In the genomic region with DNA sequence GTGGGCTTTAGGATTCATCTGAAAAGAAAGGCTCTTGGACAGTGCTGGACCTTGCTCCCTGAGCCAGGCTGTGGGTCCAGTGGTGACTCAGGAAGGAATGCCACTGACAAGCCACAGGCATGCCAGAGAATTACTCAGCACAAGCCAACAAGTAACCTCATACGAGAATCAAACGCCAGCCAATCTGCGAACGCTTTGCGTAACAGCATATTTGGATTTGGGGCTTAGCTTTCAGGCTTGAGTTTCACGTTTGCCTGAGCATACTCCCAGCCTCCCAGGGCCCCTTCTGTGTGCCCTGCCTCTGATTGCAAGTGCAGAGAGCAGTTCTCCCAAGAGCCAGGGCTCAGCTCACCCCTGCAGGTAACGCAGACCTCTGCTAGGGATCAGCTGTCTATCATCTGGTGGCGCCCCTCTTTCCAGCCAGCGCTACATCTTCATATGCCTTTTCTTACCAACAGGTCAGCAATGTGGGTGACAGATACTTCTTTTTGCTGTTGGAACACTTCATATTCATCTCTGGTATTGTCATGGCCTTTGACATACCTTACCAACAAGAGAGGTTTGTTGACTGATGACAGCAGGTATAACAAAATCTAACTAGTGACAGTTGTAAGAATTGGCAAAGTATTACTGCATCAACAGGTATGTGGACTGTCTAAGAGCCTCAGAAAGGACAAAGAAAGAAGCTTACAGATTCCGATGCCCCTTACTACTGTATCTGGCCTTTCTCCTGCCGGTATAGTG, we compare ENCODE assay signal across 9 cellular contexts. TPM values are rescaled to one million over a fixed set of nuclear protein-coding genes. Genes with fewer than 3 reads are reported as not detected.
DNase-seq lines count a peak whose midpoint lies in the region; ATAC-seq and TF ChIP-seq lines count a peak whose summit lies in the region.
"Had no signal": no experiment of that assay in that cellular context is flagged by ENCODE, and none has a peak within 500 bp of the region (broad histone marks: within the 10 kb centered on the region; RNA-seq: fewer than 3 reads in every experiment).

No MANE protein-coding gene starts in this region.

- H3K79me2 ChIP-seq in PC-9 (ENCODE audit: low read depth) = no peaks in the 10 kb centered on the region

- BruUV-seq in PC-9 (replicated peaks; lab: Mats Ljungman, UMichigan) = TSS peak; percentile 93

- TF ChIP-seq CTCF in AG04449 (IDR thresholded peaks at IDR 0.05; ENCODE audit: insufficient read depth, low read length, missing control alignments) (no peak), PC-9 (conservative IDR thresholded peaks at IDR 0.05) (no peak)

- H3K4me3 ChIP-seq in AG04449 (ENCODE audit: low read depth, low read length) (no peak overlapping the region; the same call in 1 of the 2 replicates), PC-9 (peak overlapping the region; percentile 29; the same call in 1 of the 2 replicates)

- intact Hi-C loops in PC-9 (cut with micrococcal nuclease; ENCODE audit: unreplicated experiment) = no loop called here

- H2AFZ ChIP-seq in PC-9 = no peak overlapping the region

- H3K36me3 ChIP-seq in PC-9 (ENCODE audit: low read depth) = no peaks in the 10 kb centered on the region

- ATAC-seq in HG03442 (IDR thresholded peaks at IDR 0.05; ENCODE audit: unreplicated experiment) = no peak
- ATAC-seq: activated CD4-positive, CD25-positive, alpha-beta regulatory T cell treated with anti-CD3 and anti-CD28 coated beads, Interleukin-2, amount 50 U/mL, for 24 hours had no signal

- peak overlapping the region; percentile 92 for H3K27ac ChIP-seq in PC-9
- peak overlapping the region; percentile 82 for H3K27ac ChIP-seq in epithelial cell of prostate

- no peaks in the 10 kb centered on the region for H4K20me1 ChIP-seq in PC-9 (ENCODE audit: insufficient read depth)

- POLR2A ChIA-PET in AG04449 (lab: Yijun Ruan, JAX) = interaction anchor here (0.9 to 1.6 kb wide), 4 partner anchors 10 to 29 kb away, joined by 4 to 7 read pairs (median 6); no protein-coding TSS in a partner anchor
- POLR2A ChIA-PET in PC-9 (lab: Charles Lee; ENCODE audit: unreplicated experiment) = interaction anchor here (0.5 to 0.8 kb wide), 6 partner anchors 30 to 336 kb away, joined by 3 to 7 read pairs (median 4); no protein-coding TSS in a partner anchor

- CTCF ChIA-PET in AG04449 (lab: Yijun Ruan, JAX) (interaction anchor here (1.2 to 1.5 kb wide), 2 partner anchors 26 to 343 kb away, joined by 3 read pairs; no protein-coding TSS in a partner anchor), PC-9 (lab: Charles Lee) (interaction anchor here (0.7 to 2.0 kb wide), 2 partner anchors 11 to 12 kb away, joined by 3 to 5 read pairs; no protein-coding TSS in a partner anchor)

- no peaks in the 10 kb centered on the region for H3K9me2 ChIP-seq in PC-9 (ENCODE audit: insufficient read depth)

- peaks cover 77% of the 10 kb centered on the region for H3K4me1 ChIP-seq in PC-9 (replicated peaks; ENCODE audit: insufficient read depth)

- DNase-seq in AG04449 (ENCODE audit: low read depth, low spot score) = peak; percentile 98
- DNase-seq in PC-9 = peak; percentile 86 to 99
- peak; percentile 90 for DNase-seq in epithelial cell of prostate (ENCODE audit: low read depth, low spot score)
- DNase-seq in midbrain (lab: John Stamatoyannopoulos, UW) = peak; percentile 23
- no peak for DNase-seq in NCI-H526 treated with DMSO at 0.1 percent for 48 hours (lab: John Stamatoyannopoulos, UW)
- no peak for DNase-seq in NCI-H1092 treated with DMSO at 0.1 percent for 48 hours (lab: John Stamatoyannopoulos, UW)
- DNase-seq in NCI-H748 treated with DMSO at 0.1 percent for 48 hours (lab: John Stamatoyannopoulos, UW) = no peak

- H3K4me2 ChIP-seq in PC-9 = peak overlapping the region; percentile 71

- H3K27me3 ChIP-seq in PC-9 (ENCODE audit: insufficient read depth, low read depth) = no peaks in the 10 kb centered on the region

- H3F3A ChIP-seq in PC-9 (ENCODE audit: insufficient read depth, low read depth) = peaks cover 61% of the 10 kb centered on the region

- no peaks in the 10 kb centered on the region for H3K9me3 ChIP-seq in PC-9 (ENCODE audit: insufficient read depth, low read depth)

RNA-seq across cellular contexts. Expression of gene ZSWIM6, which starts 30.1 kb away (rescaled TPM):
- total RNA-seq in PC-9 (2021) = 9.7 and 12.9 TPM in 2 replicates

Comparison
In these comparisons a context has a peak if more than half of its experiments do, and no peak if none do; other contexts are left out.
1. DNase-seq: peak in AG04449 (single experiment), PC-9 (2 of 2), epithelial cell of prostate (single experiment) and midbrain (single experiment); none in NCI-H526 treated with DMSO at 0.1 percent for 48 hours (single experiment), NCI-H1092 treated with DMSO at 0.1 percent for 48 hours (single experiment) and NCI-H748 treated with DMSO at 0.1 percent for 48 hours (single experiment).